In genomic region chr6:145327497-145328055, GRCh38 we compare ENCODE assay signal across 24 cellular contexts.
"Had no signal": no experiment of that assay in that cellular context is flagged by ENCODE, and none has a peak within 500 bp of the region (broad histone marks: within the 10 kb centered on the region; RNA-seq: fewer than 3 reads in every experiment).

No MANE protein-coding gene starts in this region.

- H3K9me3 Mint-ChIP-seq: activated naive CD8-positive, alpha-beta T cell treated with anti-CD3 and anti-CD28 coated beads, Interleukin-2, amount 50 U/mL, for 24 hours; activated T-helper 1 cell treated with anti-CD3 and anti-CD28 coated beads, Interleukin-12 subunit alpha, Interleukin-12 subunit beta, Interleukin-2, Interleukin-4 antibody, amounts not matched to agents 30 ng/mL and 10 ng/mL and 1 ng/mL, durations not matched to agents 14 hours and 24 hours and 36 hours; effector memory CD8-positive, alpha-beta T cell; stimulated activated naive CD8-positive, alpha-beta T cell treated with anti-CD3 and anti-CD28 coated beads, Interleukin-15, Interleukin-2, amounts not matched to agents 100 ng/mL and 50 ng/mL, for 24 hours had no signal

- H3K36me3 Mint-ChIP-seq: natural killer cell treated with Interleukin-12 subunit alpha and Interleukin-12 subunit beta and Interleukin-15 and Interleukin-18, amount 100 ng/mL, for 72 hours had no signal

- H3K4me3 Mint-ChIP-seq: activated CD8-positive, alpha-beta T cell treated with anti-CD3 and anti-CD28 coated beads, Interleukin-2, amount 10 ng/mL, durations not matched to agents 7 days and 5 days; activated naive CD8-positive, alpha-beta T cell treated with anti-CD3 and anti-CD28 coated beads, Interleukin-2, amount 50 U/mL, for 24 hours; activated T-helper 1 cell treated with anti-CD3 and anti-CD28 coated beads, Interleukin-12 subunit alpha, Interleukin-12 subunit beta, Interleukin-2, Interleukin-4 antibody, amounts not matched to agents 30 ng/mL and 10 ng/mL and 1 ng/mL, durations not matched to agents 14 hours and 24 hours and 36 hours; effector memory CD8-positive, alpha-beta T cell; natural killer cell treated with Interleukin-12 subunit alpha and Interleukin-12 subunit beta and Interleukin-15 and Interleukin-18, amount 100 ng/mL, for 72 hours; stimulated activated naive CD8-positive, alpha-beta T cell treated with anti-CD3 and anti-CD28 coated beads, Interleukin-15, Interleukin-2, amounts not matched to agents 100 ng/mL and 50 ng/mL, for 24 hours had no signal

- H3K4me1 ChIP-seq: prostate gland, thyroid gland had no signal

- H3K4me3 ChIP-seq: esophagus muscularis mucosa, heart left ventricle, left ventricle myocardium inferior, prostate gland, right atrium auricular region, thyroid gland had no signal

- DNase-seq: activated CD4-positive, alpha-beta T cell treated with anti-CD3 and anti-CD28 coated beads, Interleukin-2, amount 50 U/mL, for 1 hour; activated CD4-positive, CD25-positive, alpha-beta regulatory T cell treated with anti-CD3 and anti-CD28 coated beads, Interleukin-2, amount 50 U/mL, for 72 hours; activated CD8-positive, alpha-beta T cell treated with anti-CD3 and anti-CD28 coated beads, Interleukin-2, amount 10 ng/mL, durations not matched to agents 7 days and 5 days; activated gamma-delta T cell; activated naive CD4-positive, alpha-beta T cell treated with anti-CD3 and anti-CD28 coated beads, Interleukin-2, amount 50 U/mL, for 16 hours; activated naive CD8-positive, alpha-beta T cell treated with anti-CD3 and anti-CD28 coated beads, Interleukin-2, amount 50 U/mL, for 24 hours; aorta; brain microvascular endothelial cell; central memory CD4-positive, alpha-beta T cell; effector memory CD8-positive, alpha-beta T cell; heart left ventricle; left ventricle myocardium inferior; midbrain; stimulated activated CD4-positive, alpha-beta T cell treated with anti-CD3 and anti-CD28 coated beads, Interleukin-12 subunit alpha, Interleukin-12 subunit beta, amount 100 ng/mL, for 4 hours; stimulated activated CD4-positive, alpha-beta T cell treated with anti-CD3 and anti-CD28 coated beads, Interleukin-4, amount 100 ng/mL, for 4 hours; substantia nigra; thyroid gland had no signal

- H3K27ac ChIP-seq: brain microvascular endothelial cell, esophagus muscularis mucosa, heart left ventricle, left ventricle myocardium inferior, prostate gland, right atrium auricular region, thyroid gland, VCaP had no signal

- H3K36me3 ChIP-seq: brain microvascular endothelial cell, esophagus muscularis mucosa, heart left ventricle, left ventricle myocardium inferior, prostate gland, right atrium auricular region, thyroid gland had no signal

- H3K27me3 ChIP-seq: brain microvascular endothelial cell, esophagus muscularis mucosa, heart left ventricle, right atrium auricular region, thyroid gland had no signal

- H3K27ac Mint-ChIP-seq: activated CD8-positive, alpha-beta T cell treated with anti-CD3 and anti-CD28 coated beads, Interleukin-2, amount 10 ng/mL, durations not matched to agents 7 days and 5 days; activated naive CD8-positive, alpha-beta T cell treated with anti-CD3 and anti-CD28 coated beads, Interleukin-2, amount 50 U/mL, for 24 hours; activated T-helper 1 cell treated with anti-CD3 and anti-CD28 coated beads, Interleukin-12 subunit alpha, Interleukin-12 subunit beta, Interleukin-2, Interleukin-4 antibody, amounts not matched to agents 30 ng/mL and 10 ng/mL and 1 ng/mL, durations not matched to agents 14 hours and 24 hours and 36 hours; effector memory CD8-positive, alpha-beta T cell; natural killer cell treated with Interleukin-12 subunit alpha and Interleukin-12 subunit beta and Interleukin-15 and Interleukin-18, amount 100 ng/mL, for 72 hours; stimulated activated naive CD8-positive, alpha-beta T cell treated with anti-CD3 and anti-CD28 coated beads, Interleukin-15, Interleukin-2, amounts not matched to agents 100 ng/mL and 50 ng/mL, for 24 hours had no signal

- H3K9me3 ChIP-seq: esophagus muscularis mucosa, heart left ventricle, left ventricle myocardium inferior, prostate gland, right atrium auricular region, thyroid gland had no signal

- H3K27me3 Mint-ChIP-seq: effector memory CD8-positive, alpha-beta T cell; natural killer cell treated with Interleukin-12 subunit alpha and Interleukin-12 subunit beta and Interleukin-15 and Interleukin-18, amount 100 ng/mL, for 72 hours; stimulated activated naive CD8-positive, alpha-beta T cell treated with anti-CD3 and anti-CD28 coated beads, Interleukin-15, Interleukin-2, amounts not matched to agents 100 ng/mL and 50 ng/mL, for 24 hours had no signal

- H3K4me1 Mint-ChIP-seq: activated naive CD8-positive, alpha-beta T cell treated with anti-CD3 and anti-CD28 coated beads, Interleukin-2, amount 50 U/mL, for 24 hours had no signal

- ATAC-seq: activated CD8-positive, alpha-beta T cell treated with anti-CD3 and anti-CD28 coated beads, Interleukin-2, amount 10 ng/mL, durations not matched to agents 7 days and 5 days; activated naive CD8-positive, alpha-beta T cell treated with anti-CD3 and anti-CD28 coated beads, Interleukin-2, amount 50 U/mL, for 24 hours; effector memory CD8-positive, alpha-beta T cell; heart left ventricle; natural killer cell treated with Interleukin-12 subunit alpha and Interleukin-12 subunit beta and Interleukin-15 and Interleukin-18, amount 100 ng/mL, for 72 hours had no signal
